Comparison of ENCODE assay signal across 25 cellular contexts in genomic region chr22:28637225-28637624, GRCh38.
"Had no signal": no experiment of that assay in that cellular context is flagged by ENCODE, and none has a peak within 500 bp of the region (broad histone marks: within the 10 kb centered on the region; RNA-seq: fewer than 3 reads in every experiment).

No MANE protein-coding gene starts in this region.

- H3K4me1 ChIP-seq: colonic mucosa, esophagus muscularis mucosa, esophagus squamous epithelium, foreskin keratinocyte, gastrocnemius medialis, gastroesophageal sphincter, heart right ventricle had no signal

- ATAC-seq: effector memory CD8-positive, alpha-beta T cell; esophagus mucosa; foreskin keratinocyte; gastrocnemius medialis; gastroesophageal sphincter; heart left ventricle; heart right ventricle had no signal

- H3K4me3 ChIP-seq: colonic mucosa, coronary artery, dorsolateral prefrontal cortex, esophagus muscularis mucosa, esophagus squamous epithelium, gastrocnemius medialis, gastroesophageal sphincter, heart left ventricle, heart right ventricle had no signal

- H3K27me3 ChIP-seq: colonic mucosa, dorsolateral prefrontal cortex, esophagus muscularis mucosa, esophagus squamous epithelium, gastrocnemius medialis, gastroesophageal sphincter, heart left ventricle, heart right ventricle had no signal

- H3K36me3 ChIP-seq: colonic mucosa, esophagus muscularis mucosa, esophagus squamous epithelium, gastrocnemius medialis, gastroesophageal sphincter, heart left ventricle, heart right ventricle had no signal

- DNase-seq: colonic mucosa; cortex of kidney; dermis blood vessel endothelial cell; dorsolateral prefrontal cortex; effector CD4-positive, alpha-beta T cell; effector CD8-positive, alpha-beta T cell; effector memory CD4-positive, alpha-beta T cell; effector memory CD8-positive, alpha-beta T cell; endodermal cell; erythroblast; esophagus squamous epithelium; foreskin fibroblast; foreskin keratinocyte; foreskin melanocyte; gastrocnemius medialis; glutamatergic neuron; head of caudate nucleus; heart left ventricle; heart right ventricle had no signal

- H3K27ac Mint-ChIP-seq: dendritic cell treated with granulocyte-macrophage colony-stimulating factor and Interleukin-4, amounts not matched to agents 40 ng/mL and 50 ng/mL, for 4 days; effector memory CD8-positive, alpha-beta T cell; endodermal cell had no signal

- H3K9me3 Mint-ChIP-seq: dendritic cell treated with granulocyte-macrophage colony-stimulating factor and Interleukin-4, amounts not matched to agents 40 ng/mL and 50 ng/mL, for 4 days; effector memory CD8-positive, alpha-beta T cell; endodermal cell had no signal

- H3K4me1 Mint-ChIP-seq: endodermal cell had no signal

- H3K27ac ChIP-seq: colonic mucosa, coronary artery, dorsolateral prefrontal cortex, epithelial cell of prostate, esophagus muscularis mucosa, esophagus squamous epithelium, foreskin keratinocyte, gastrocnemius medialis, gastroesophageal sphincter, heart left ventricle, heart right ventricle had no signal

- H3K9me3 ChIP-seq: colonic mucosa, esophagus muscularis mucosa, esophagus squamous epithelium, gastrocnemius medialis, gastroesophageal sphincter, heart left ventricle, heart right ventricle had no signal

- H3K4me3 Mint-ChIP-seq: dendritic cell treated with granulocyte-macrophage colony-stimulating factor and Interleukin-4, amounts not matched to agents 40 ng/mL and 50 ng/mL, for 4 days; effector memory CD8-positive, alpha-beta T cell; endodermal cell had no signal
